1 cellular context compared by ENCODE assay signal in genomic region chr1:151523331-151523730, GRCh38.
TF ChIP-seq lines count a peak whose summit lies in the region.

No MANE protein-coding gene starts in this region.

TF ChIP-seq in WTC11, 78 proteins besides CTCF, POLR2A, EP300 and RAD21 (continued from another document):
- no peak for TF ChIP-seq PRDM15 (CRISPR knock-in tag; IDR thresholded peaks at IDR 0.05)
- no peak for TF ChIP-seq FOXP1 (CRISPR knock-in tag; IDR thresholded peaks at IDR 0.05; ENCODE audit: borderline replicate concordance)
- no peak for TF ChIP-seq ZBTB43 (CRISPR knock-in tag; IDR thresholded peaks at IDR 0.05)
- TF ChIP-seq MYBL2 (CRISPR knock-in tag; IDR thresholded peaks at IDR 0.05) = no peak
- no peak for TF ChIP-seq TCF7 (CRISPR knock-in tag; IDR thresholded peaks at IDR 0.05; ENCODE audit: low read depth)
- no peak for TF ChIP-seq ZBTB21 (CRISPR knock-in tag; IDR thresholded peaks at IDR 0.05; ENCODE audit: borderline replicate concordance)
- no peak for TF ChIP-seq ZNF219 (CRISPR knock-in tag; IDR thresholded peaks at IDR 0.05; ENCODE audit: borderline replicate concordance)
- no peak for TF ChIP-seq E2F5 (CRISPR knock-in tag; IDR thresholded peaks at IDR 0.05)
- TF ChIP-seq ZNF121 (CRISPR knock-in tag; IDR thresholded peaks at IDR 0.05) = no peak
- TF ChIP-seq MXD4 (CRISPR knock-in tag; IDR thresholded peaks at IDR 0.05; ENCODE audit: borderline replicate concordance) = no peak
